In genomic region chr2:195709901-195710300, GRCh38 we compare ENCODE assay signal across 22 cellular contexts.
"Had no signal": no experiment of that assay in that cellular context is flagged by ENCODE, and none has a peak within 500 bp of the region (broad histone marks: within the 10 kb centered on the region; RNA-seq: fewer than 3 reads in every experiment).

No MANE protein-coding gene starts in this region.

- H3K27ac Mint-ChIP-seq: activated CD4-positive, alpha-beta T cell treated with anti-CD3 and anti-CD28 coated beads, Interleukin-2, amount 10 ng/mL, durations not matched to agents 24 days and 14 days; activated CD8-positive, alpha-beta T cell treated with anti-CD3 and anti-CD28 coated beads for 36 hours; activated naive CD8-positive, alpha-beta T cell treated with anti-CD3 and anti-CD28 coated beads, Interleukin-2, amount 50 U/mL, for 24 hours; activated T-cell treated with anti-CD3 and anti-CD28 coated beads, Interleukin-2, amount 50 U/mL, for 24 hours; activated T-helper 2 cell treated with anti-CD3 and anti-CD28 coated beads, Interferon-gamma antibody, Interleukin-2, Interleukin-4, amounts not matched to agents 10 μg/mL and 5 μg/mL and 100 μg/mL, durations not matched to agents 14 hours and 24 hours and 36 hours; dendritic cell treated with granulocyte-macrophage colony-stimulating factor and Interleukin-4, amounts not matched to agents 40 ng/mL and 50 ng/mL, for 4 days; effector memory CD8-positive, alpha-beta T cell; T-cell had no signal

- ATAC-seq: activated CD8-positive, alpha-beta T cell treated with anti-CD3 and anti-CD28 coated beads for 36 hours; activated naive CD8-positive, alpha-beta T cell treated with anti-CD3 and anti-CD28 coated beads, Interleukin-2, amount 50 U/mL, for 24 hours; effector memory CD8-positive, alpha-beta T cell; stimulated activated naive CD8-positive, alpha-beta T cell treated with anti-CD3 and anti-CD28 coated beads, Interleukin-15, Interleukin-2, amounts not matched to agents 100 U/mL and 50 U/mL, for 24 hours; T-cell had no signal

- H3K36me3 ChIP-seq: prostate gland had no signal

- H3K9me3 ChIP-seq: ascending aorta, esophagus squamous epithelium, left ventricle myocardium inferior, prostate gland, right atrium auricular region, transverse colon, uterus had no signal

- DNase-seq: activated CD4-positive, alpha-beta T cell treated with anti-CD3 and anti-CD28 coated beads, Interleukin-2, amount 10 ng/mL, durations not matched to agents 24 days and 14 days; activated CD8-positive, alpha-beta T cell treated with anti-CD3 and anti-CD28 coated beads for 36 hours; activated naive CD4-positive, alpha-beta T cell treated with Interleukin-2 at 50 U/mL for 16 hours; activated naive CD8-positive, alpha-beta T cell treated with anti-CD3 and anti-CD28 coated beads, Interleukin-2, amount 50 U/mL, for 24 hours; activated T-cell treated with anti-CD3 and anti-CD28 coated beads, Interleukin-2, amount 50 U/mL, for 24 hours; cerebellar nuclear complex; effector memory CD8-positive, alpha-beta T cell; esophagus squamous epithelium; hypothalamus; left ventricle myocardium inferior; occipital lobe; stimulated activated naive CD8-positive, alpha-beta T cell treated with anti-CD3 and anti-CD28 coated beads, Interleukin-15, Interleukin-2, amounts not matched to agents 100 U/mL and 50 U/mL, for 24 hours; T-cell; T-helper 9 cell; transverse colon; uterus had no signal

- H3K27ac ChIP-seq: ascending aorta, esophagus squamous epithelium, left ventricle myocardium inferior, prostate gland, right atrium auricular region, skin epidermis, transverse colon, uterus had no signal

- H3K27me3 Mint-ChIP-seq: activated CD4-positive, alpha-beta T cell treated with anti-CD3 and anti-CD28 coated beads, Interleukin-2, amount 10 ng/mL, durations not matched to agents 24 days and 14 days; activated CD8-positive, alpha-beta T cell treated with anti-CD3 and anti-CD28 coated beads for 36 hours; activated naive CD8-positive, alpha-beta T cell treated with anti-CD3 and anti-CD28 coated beads, Interleukin-2, amount 50 U/mL, for 24 hours; activated T-cell treated with anti-CD3 and anti-CD28 coated beads, Interleukin-2, amount 50 U/mL, for 24 hours; dendritic cell treated with granulocyte-macrophage colony-stimulating factor and Interleukin-4, amounts not matched to agents 40 ng/mL and 50 ng/mL, for 4 days; effector memory CD8-positive, alpha-beta T cell; T-cell had no signal

- H3K4me3 ChIP-seq: ascending aorta, esophagus squamous epithelium, left ventricle myocardium inferior, prostate gland, right atrium auricular region, skin epidermis, transverse colon, uterus had no signal

- H3K4me1 Mint-ChIP-seq: activated CD4-positive, alpha-beta T cell treated with anti-CD3 and anti-CD28 coated beads, Interleukin-2, amount 10 ng/mL, durations not matched to agents 24 days and 14 days; activated naive CD8-positive, alpha-beta T cell treated with anti-CD3 and anti-CD28 coated beads, Interleukin-2, amount 50 U/mL, for 24 hours had no signal

- H3K27me3 ChIP-seq: ascending aorta, esophagus squamous epithelium, right atrium auricular region, transverse colon, uterus had no signal

- H3K4me1 ChIP-seq: ascending aorta, esophagus squamous epithelium, prostate gland, right atrium auricular region, transverse colon, uterus had no signal

- H3K9me3 Mint-ChIP-seq: activated CD4-positive, alpha-beta T cell treated with anti-CD3 and anti-CD28 coated beads, Interleukin-2, amount 10 ng/mL, durations not matched to agents 24 days and 14 days; activated CD8-positive, alpha-beta T cell treated with anti-CD3 and anti-CD28 coated beads for 36 hours; activated naive CD8-positive, alpha-beta T cell treated with anti-CD3 and anti-CD28 coated beads, Interleukin-2, amount 50 U/mL, for 24 hours; activated T-cell treated with anti-CD3 and anti-CD28 coated beads, Interleukin-2, amount 50 U/mL, for 24 hours; activated T-helper 2 cell treated with anti-CD3 and anti-CD28 coated beads, Interferon-gamma antibody, Interleukin-2, Interleukin-4, amounts not matched to agents 10 μg/mL and 5 μg/mL and 100 μg/mL, durations not matched to agents 14 hours and 24 hours and 36 hours; dendritic cell treated with granulocyte-macrophage colony-stimulating factor and Interleukin-4, amounts not matched to agents 40 ng/mL and 50 ng/mL, for 4 days; effector memory CD8-positive, alpha-beta T cell; T-cell had no signal

- H3K4me3 Mint-ChIP-seq: activated CD4-positive, alpha-beta T cell treated with anti-CD3 and anti-CD28 coated beads, Interleukin-2, amount 10 ng/mL, durations not matched to agents 24 days and 14 days; activated CD8-positive, alpha-beta T cell treated with anti-CD3 and anti-CD28 coated beads for 36 hours; activated naive CD8-positive, alpha-beta T cell treated with anti-CD3 and anti-CD28 coated beads, Interleukin-2, amount 50 U/mL, for 24 hours; activated T-cell treated with anti-CD3 and anti-CD28 coated beads, Interleukin-2, amount 50 U/mL, for 24 hours; dendritic cell treated with granulocyte-macrophage colony-stimulating factor and Interleukin-4, amounts not matched to agents 40 ng/mL and 50 ng/mL, for 4 days; effector memory CD8-positive, alpha-beta T cell; T-cell had no signal
